Comparison of ENCODE assay signal across 19 cellular contexts in genomic region chr20:47337413-47337812, GRCh38. TPM values are rescaled to one million over a fixed set of nuclear protein-coding genes. Genes with fewer than 3 reads are reported as not detected.
DNase-seq lines count a peak whose midpoint lies in the region; ATAC-seq, FAIRE-seq and TF ChIP-seq lines count a peak whose summit lies in the region.
"Had no signal": no experiment of that assay in that cellular context is flagged by ENCODE, and none has a peak within 500 bp of the region (broad histone marks: within the 10 kb centered on the region; RNA-seq: fewer than 3 reads in every experiment).

No MANE protein-coding gene starts in this region.

- peaks cover 41% of the 10 kb centered on the region for H3K4me1 Mint-ChIP-seq in activated CD4-positive, alpha-beta T cell treated with anti-CD3 and anti-CD28 coated beads for 36 hours

- no peak for FAIRE-seq in K562 (lab: Jason Lieb, UNC)

- peaks cover 60% of the 10 kb centered on the region for H3K4me1 ChIP-seq in OCI-LY1 (ENCODE audit: insufficient read depth, low read length, severe bottlenecking)
- peaks cover 46 to 58% of the 10 kb centered on the region in 2 experiments; a peak in 4 of 5 replicates for H3K4me1 ChIP-seq in K562 (replicated peaks in 1 of 2; ENCODE audit: control insufficient read depth in 2 of 2, insufficient read depth in 2 of 2, low read length in 2 of 2)
- H3K4me1 ChIP-seq in liver (ENCODE audit: control insufficient read depth in 4 of 4, insufficient read depth in 4 of 4, low read length in 3 of 4) = peaks cover 17 to 42% (median 32%) of the 10 kb centered on the region in 4 donors
- peaks cover 59% of the 10 kb centered on the region for H3K4me1 ChIP-seq in testis

- TF ChIP-seq POLR2A in K562 (conservative IDR thresholded peaks at IDR 0.05) (no peak), testis (IDR thresholded peaks at IDR 0.05) (no peak)

- H3K27ac ChIP-seq in OCI-LY1 (ENCODE audit: low read depth, low read length, poor library complexity, severe bottlenecking) = peak overlapping the region; percentile 4
- H3K27ac ChIP-seq in K562 (ENCODE audit: extremely low read depth, low read depth, low read length) = no peak overlapping the region
- peak overlapping the region; percentile 44 to 76 for H3K27ac ChIP-seq in liver (ENCODE audit: low read depth in 1 of 2, low read length in 2 of 2)
- peak overlapping the region; percentile 44 to 77 for H3K27ac ChIP-seq in testis
- H3K27ac ChIP-seq: parathyroid adenoma had no signal

- peaks cover 73% of the 10 kb centered on the region for H3K36me3 ChIP-seq in OCI-LY1 (ENCODE audit: insufficient read depth, low read length)
- peaks cover 84% of the 10 kb centered on the region for H3K36me3 ChIP-seq in K562 (ENCODE audit: control insufficient read depth, insufficient read depth, low read length)
- no peaks in the 10 kb centered on the region for H3K36me3 ChIP-seq in liver (ENCODE audit: control insufficient read depth in 4 of 4, insufficient read depth in 3 of 4, low read depth in 1 of 4, low read length in 3 of 4)
- no peaks in the 10 kb centered on the region for H3K36me3 ChIP-seq in testis (ENCODE audit: low read depth, missing control alignments)
- H3K36me3 ChIP-seq: thyroid gland had no signal

- H3K9me3 ChIP-seq in OCI-LY1 (ENCODE audit: low read length) = no peaks in the 10 kb centered on the region
- no peaks in the 10 kb centered on the region for H3K9me3 ChIP-seq in K562 (replicated peaks; ENCODE audit: control insufficient read depth, insufficient read depth, low read depth, low read length)
- H3K9me3 ChIP-seq in liver (ENCODE audit: control insufficient read depth in 4 of 4, low read length in 3 of 4) = no peaks in the 10 kb centered on the region
- no peaks in the 10 kb centered on the region for H3K9me3 ChIP-seq in testis
- H3K9me3 ChIP-seq: HAP-1, thyroid gland had no signal

- WGBS in K562 (ENCODE audit: insufficient coverage, low coverage, missing lambda C conversion rate) = 82% methylated on average over 7 of the region's 7 CpGs
- WGBS in liver = 97% methylated on average over 7 of the region's 7 CpGs
- WGBS in testis, 2 donors = 91 to 93% methylated on average over 7 of the region's 7 CpGs

- CTCF ChIA-PET in K562 (lab: Yijun Ruan, JAX; ENCODE audit: low intra/inter-chr PET ratio) = no interaction called here
- CTCF ChIA-PET in activated CD4-positive, alpha-beta T cell treated with anti-CD3 and anti-CD28 coated beads for 36 hours (lab: Charles Lee) = interaction anchor here (2.3 kb wide), 1 partner anchor 47 kb away, joined by 8 read pairs; no protein-coding TSS in a partner anchor

- TF ChIP-seq EP300 in K562 (IDR thresholded peaks at IDR 0.05; ENCODE audit: low read length) = no peak

- DNase-seq in K562 (ENCODE audit: extremely low read depth in 1 of 4, low spot score in 3 of 4) = no peak
- DNase-seq in testis = no peak
- no peak for DNase-seq in activated CD4-positive, alpha-beta T cell treated with anti-CD3 and anti-CD28 coated beads for 36 hours
- DNase-seq: activated CD4-positive, CD25-positive, alpha-beta regulatory T cell treated with anti-CD3 and anti-CD28 coated beads, Interleukin-2, amount 50 U/mL, for 72 hours; activated T-cell treated with anti-CD3 and anti-CD28 coated beads, Interleukin-2, amount 50 U/mL, for 48 hours; foreskin fibroblast; naive thymus-derived CD8-positive, alpha-beta T cell; NCI-H2081 treated with DMSO at 0.1 percent for 48 hours; NCI-H446 treated with DMSO at 0.1 percent for 48 hours; thyroid gland had no signal

- no peak overlapping the region for H3K4me3 Mint-ChIP-seq in activated CD4-positive, alpha-beta T cell treated with anti-CD3 and anti-CD28 coated beads for 36 hours
- H3K4me3 Mint-ChIP-seq: activated naive CD4-positive, alpha-beta T cell treated with anti-CD3 and anti-CD28 coated beads, Interleukin-2, amount 50 U/mL, for 24 hours; stimulated activated effector memory CD8-positive, alpha-beta T cell treated with anti-CD3 and anti-CD28 coated beads, Interleukin-12 subunit alpha, Interleukin-12 subunit beta, amount 100 ng/mL, for 72 hours had no signal

- H3K9ac ChIP-seq in OCI-LY1 (ENCODE audit: low read length) (no peak overlapping the region), K562 (ENCODE audit: insufficient read depth in 1 of 2, low read depth in 2 of 2, low read length in 2 of 2) (no peak overlapping the region), liver (ENCODE audit: low read depth in 1 of 2, low read length in 2 of 2) (no peak overlapping the region)
- H3K9ac ChIP-seq: parathyroid adenoma had no signal

- H3K79me2 ChIP-seq in OCI-LY1 (ENCODE audit: insufficient read depth, low read length) (peaks cover 91% of the 10 kb centered on the region), K562 (ENCODE audit: control insufficient read depth, insufficient read depth, low read length) (peaks cover 99% of the 10 kb centered on the region)

- BruUV-seq in K562 (replicated peaks; lab: Mats Ljungman, UMichigan) = no TSS peak

- H3K9me1 ChIP-seq in K562 (ENCODE audit: control insufficient read depth, insufficient read depth, low read length) = no peaks in the 10 kb centered on the region

- H3K4me3 ChIP-seq in OCI-LY1 (ENCODE audit: low read depth, low read length, poor library complexity, severe bottlenecking) = no peak overlapping the region
- no peak overlapping the region for H3K4me3 ChIP-seq in K562
- no peak overlapping the region for H3K4me3 ChIP-seq in liver (ENCODE audit: low read depth in 1 of 3, low read length in 3 of 3)
- no peak overlapping the region for H3K4me3 ChIP-seq in testis
- H3K4me3 ChIP-seq: coronary artery, HAP-1, thyroid gland had no signal

- no peaks in the 10 kb centered on the region for H3K9me3 Mint-ChIP-seq in activated CD4-positive, alpha-beta T cell treated with anti-CD3 and anti-CD28 coated beads for 36 hours (ENCODE audit: low read depth)
- H3K9me3 Mint-ChIP-seq: activated naive CD4-positive, alpha-beta T cell treated with anti-CD3 and anti-CD28 coated beads, Interleukin-2, amount 50 U/mL, for 24 hours; naive thymus-derived CD8-positive, alpha-beta T cell; stimulated activated effector memory CD8-positive, alpha-beta T cell treated with anti-CD3 and anti-CD28 coated beads, Interleukin-12 subunit alpha, Interleukin-12 subunit beta, amount 100 ng/mL, for 72 hours had no signal

- H3K4me2 ChIP-seq in OCI-LY1 (ENCODE audit: low read length) = peak overlapping the region; percentile 34; the same call in 1 of the 2 replicates
- H3K4me2 ChIP-seq in K562 (ENCODE audit: insufficient read depth, low read length) = no peak overlapping the region

- no peak overlapping the region for H3K27ac Mint-ChIP-seq in activated CD4-positive, alpha-beta T cell treated with anti-CD3 and anti-CD28 coated beads for 36 hours
- H3K27ac Mint-ChIP-seq: activated naive CD4-positive, alpha-beta T cell treated with anti-CD3 and anti-CD28 coated beads, Interleukin-2, amount 50 U/mL, for 24 hours; stimulated activated effector memory CD8-positive, alpha-beta T cell treated with anti-CD3 and anti-CD28 coated beads, Interleukin-12 subunit alpha, Interleukin-12 subunit beta, amount 100 ng/mL, for 72 hours had no signal

- no peak for ATAC-seq in K562
- ATAC-seq in HG03175 (IDR thresholded peaks at IDR 0.05; ENCODE audit: unreplicated experiment) = no peak
- ATAC-seq in activated CD4-positive, alpha-beta T cell treated with anti-CD3 and anti-CD28 coated beads for 36 hours = no peak
- no peak for ATAC-seq in HG03520 (IDR thresholded peaks at IDR 0.05; ENCODE audit: unreplicated experiment)
- ATAC-seq: naive thymus-derived CD8-positive, alpha-beta T cell; stimulated activated effector memory CD8-positive, alpha-beta T cell treated with anti-CD3 and anti-CD28 coated beads, Interleukin-12 subunit alpha, Interleukin-12 subunit beta, amount 100 ng/mL, for 72 hours had no signal

- no peaks in the 10 kb centered on the region for H3K27me3 Mint-ChIP-seq in activated CD4-positive, alpha-beta T cell treated with anti-CD3 and anti-CD28 coated beads for 36 hours
- H3K27me3 Mint-ChIP-seq: activated naive CD4-positive, alpha-beta T cell treated with anti-CD3 and anti-CD28 coated beads, Interleukin-2, amount 50 U/mL, for 24 hours; naive thymus-derived CD8-positive, alpha-beta T cell had no signal

- H3K27me3 ChIP-seq in OCI-LY1 (ENCODE audit: insufficient read depth, low read length) = no peaks in the 10 kb centered on the region
- H3K27me3 ChIP-seq in K562 (ENCODE audit: control insufficient read depth in 2 of 2, insufficient read depth in 2 of 2, low read length in 2 of 2) = no peaks in the 10 kb centered on the region
- H3K27me3 ChIP-seq in liver (ENCODE audit: control insufficient read depth in 4 of 4, insufficient read depth in 4 of 4, low read length in 3 of 4) = no peaks in the 10 kb centered on the region
- H3K27me3 ChIP-seq in testis = no peaks in the 10 kb centered on the region
- H3K27me3 ChIP-seq: thyroid gland had no signal

- H3F3A ChIP-seq in OCI-LY1 (ENCODE audit: insufficient read depth, low read length) = no peaks in the 10 kb centered on the region

- no peaks in the 10 kb centered on the region for H3K9me2 ChIP-seq in OCI-LY1 (ENCODE audit: low read depth, low read length)

- TF ChIP-seq CTCF in OCI-LY1 (IDR thresholded peaks at IDR 0.05; ENCODE audit: low read length) (no peak), K562 (IDR thresholded peaks at IDR 0.05 in 2 of 3, conservative IDR thresholded peaks at IDR 0.05 in 1 of 3; ENCODE audit: insufficient read depth in 2 of 3, low read depth in 1 of 3, low read length in 3 of 3) (no peak), liver (IDR thresholded peaks at IDR 0.05; ENCODE audit: low read depth, low read length, missing input control) (no peak), testis (IDR thresholded peaks at IDR 0.05) (no peak)

- no peak for TF ChIP-seq RAD21 in K562 (CRISPR knock-in tag; conservative IDR thresholded peaks at IDR 0.05 in 1 of 2, IDR thresholded peaks at IDR 0.05 in 1 of 2)
- no peak for TF ChIP-seq RAD21 in liver (IDR thresholded peaks at IDR 0.05)

- intact Hi-C loops in K562 (cut with micrococcal nuclease) (no loop called here), testis (cut with DNase I; ENCODE audit: low total_unique reads) (no loop called here)
- intact Hi-C loops in activated CD4-positive, alpha-beta T cell treated with anti-CD3 and anti-CD28 coated beads for 36 hours (cut with DNase I, micrococcal nuclease) = no loop called here

- H3K36me3 Mint-ChIP-seq in activated CD4-positive, alpha-beta T cell treated with anti-CD3 and anti-CD28 coated beads for 36 hours (ENCODE audit: low read depth) = peaks cover 36% of the 10 kb centered on the region

- in situ Hi-C loops in K562 (cut with MboI) = no loop called here

- H4K20me1 ChIP-seq in OCI-LY1 (ENCODE audit: insufficient read depth, low read length) = no peaks in the 10 kb centered on the region
- peaks cover 53% of the 10 kb centered on the region for H4K20me1 ChIP-seq in K562 (replicated peaks; ENCODE audit: control insufficient read depth, insufficient read depth, low read length)

- H2AFZ ChIP-seq in OCI-LY1 (ENCODE audit: low read length) (no peak overlapping the region), K562 (ENCODE audit: low read depth, low read length) (no peak overlapping the region)
- H2AFZ ChIP-seq: parathyroid adenoma had no signal

- POLR2A ChIA-PET in K562 (lab: Yijun Ruan, JAX) = interaction anchor here (1.0 to 4.0 kb wide), 9 partner anchors 10 to 34 kb away, joined by 3 to 56 read pairs (median 5); no protein-coding TSS in a partner anchor
- POLR2A ChIA-PET in activated CD4-positive, alpha-beta T cell treated with anti-CD3 and anti-CD28 coated beads for 36 hours (lab: Charles Lee) = no interaction called here

RNA-seq across cellular contexts. Expression of gene ZMYND8, which starts 19.1 kb away (rescaled TPM):
- total RNA-seq in K562 (2011; cell fraction: chromatin; rRNA removed; ENCODE audit: low replicate concordance) = 399 and 515 TPM in 2 replicates
- total RNA-seq in K562 (2011; cell fraction: nucleolus; rRNA removed) = 184 and 194 TPM in 2 replicates
- total RNA-seq in K562 (2011; cell fraction: nucleoplasm; rRNA removed) = 232 and 241 TPM in 2 replicates
- 51.8 and 62.6 TPM in 2 replicates for total RNA-seq in K562 (2014; rRNA removed)
- 71.9 and 79.2 TPM in 2 replicates for total RNA-seq in K562 (2014; rRNA removed; fragmentation: Illumina TruSeq; extraction: Trizol)
- total RNA-seq in K562 (2015; rRNA removed; fragmentation: Illumina TruSeq; extraction: Trizol) = 65.3 and 67.3 TPM in 2 replicates
- total RNA-seq in K562 (2021) = 129 and 148 TPM in 2 replicates
- 80.8 and 95.0 TPM in 2 replicates for polyA plus RNA-seq in K562 (2011; rRNA removed)
- polyA plus RNA-seq in K562 (2011; cell fraction: cytosol; rRNA removed) = 42.9 and 46.7 TPM in 2 replicates
- polyA plus RNA-seq in K562 (2011; cell fraction: nucleus; rRNA removed) = 147 and 184 TPM in 2 replicates
- polyA plus RNA-seq in K562 (2012) = 48.4 and 62.9 TPM in 2 replicates
- polyA plus RNA-seq in K562 (2014; fragmentation: Illumina TruSeq; extraction: Trizol) = 97.2 and 121 TPM in 2 replicates
- 10 to 100 TPM; 31.8 to 58.0 TPM for polyA plus RNA-seq in K562 (2014; fragmentation: Nextera tagmentation; extraction: Ambion mirVana)
- 63.9 and 79.5 TPM in 2 replicates for polyA plus RNA-seq in K562 (2014; rRNA removed)
- polyA minus RNA-seq in K562 (2011; rRNA and poly(A)+ RNA removed) = 140 and 160 TPM in 2 replicates
- 71.6 and 73.2 TPM in 2 replicates for polyA minus RNA-seq in K562 (2011; cell fraction: cytosol; rRNA and poly(A)+ RNA removed)
- polyA minus RNA-seq in K562 (2011; cell fraction: nucleus; rRNA and poly(A)+ RNA removed) = 125 and 198 TPM in 2 replicates
- total RNA-seq in liver = 10 to 100 TPM in 1 of 2 donors, 1 to 10 TPM in 1; 9.3 to 23.5 TPM
- 1 to 10 TPM; 3.3 to 4.4 TPM for polyA plus RNA-seq in liver
- 100 to 1,000 TPM in 1 of 2 donors, 10 to 100 TPM in 1; 87.2 to 102 TPM for total RNA-seq in testis
- 30.4 TPM for polyA plus RNA-seq in testis (ENCODE audit: insufficient read depth, low read depth, low replicate concordance)
- 10 to 100 TPM; 33.7 to 50.3 TPM for total RNA-seq in activated CD4-positive, alpha-beta T cell treated with anti-CD3 and anti-CD28 coated beads for 36 hours
